Comparison of ENCODE assay signal across 8 cellular contexts in genomic region chr5:39376293-39376714, GRCh38. TPM values are rescaled to one million over a fixed set of nuclear protein-coding genes. Genes with fewer than 3 reads are reported as not detected.
A peak's percentile ranks its signal among the peaks of the same experiment; 100 is the strongest.
DNase-seq lines count a peak whose midpoint lies in the region; ATAC-seq and TF ChIP-seq lines count a peak whose summit lies in the region.

No MANE protein-coding gene starts in this region.

- no peak overlapping the region for H2AK5ac ChIP-seq in trophoblast cell (ENCODE audit: low read length)

- H2AFZ ChIP-seq in trophoblast cell (ENCODE audit: insufficient read depth, low read length, poor library complexity) = no peak overlapping the region

- H4K12ac ChIP-seq in trophoblast cell (ENCODE audit: low read depth, low read length) = no peak overlapping the region

- peaks cover 45% of the 10 kb centered on the region for H3K27me3 Mint-ChIP-seq in CD4-positive, CD25-positive, alpha-beta regulatory T cell
- peaks cover 3% of the 10 kb centered on the region for H3K27me3 Mint-ChIP-seq in activated CD8-positive, alpha-beta T cell treated with anti-CD3 and anti-CD28 coated beads for 36 hours

- no peaks in the 10 kb centered on the region for H3K4me1 ChIP-seq in CD4-positive, CD25-positive, alpha-beta regulatory T cell (ENCODE audit: control insufficient read depth, insufficient read depth, low read length, poor library complexity, severe bottlenecking)
- H3K4me1 ChIP-seq in gastroesophageal sphincter (peaks cover 0 to 11% (median 0%) of the 10 kb centered on the region in 3 donors), trophoblast cell (ENCODE audit: control insufficient read depth in 1 of 2, insufficient read depth in 2 of 2, low read length in 2 of 2) (no peaks in the 10 kb centered on the region)

- no peak overlapping the region for H2BK120ac ChIP-seq in trophoblast cell (ENCODE audit: insufficient read depth, low read length, poor library complexity)

- no peaks in the 10 kb centered on the region for H3K36me3 Mint-ChIP-seq in CD4-positive, CD25-positive, alpha-beta regulatory T cell
- H3K36me3 Mint-ChIP-seq in activated CD8-positive, alpha-beta T cell treated with anti-CD3 and anti-CD28 coated beads for 36 hours (ENCODE audit: low read depth) = no peaks in the 10 kb centered on the region

- H3K27ac ChIP-seq in CD4-positive, CD25-positive, alpha-beta regulatory T cell (ENCODE audit: insufficient read depth, low read length, poor library complexity, severe bottlenecking) = no peak overlapping the region
- H3K27ac ChIP-seq in gastroesophageal sphincter (peak overlapping the region in 1 of 4 donors; percentile 10), trophoblast cell (ENCODE audit: low read depth, low read length) (no peak overlapping the region)

- H3K9me3 Mint-ChIP-seq in CD4-positive, CD25-positive, alpha-beta regulatory T cell = peaks cover 0 to 2% (median 0%) of the 10 kb centered on the region in 7 donors
- H3K9me3 Mint-ChIP-seq in activated CD8-positive, alpha-beta T cell treated with anti-CD3 and anti-CD28 coated beads for 36 hours = no peaks in the 10 kb centered on the region

- no peaks in the 10 kb centered on the region for H3K36me3 ChIP-seq in CD4-positive, CD25-positive, alpha-beta regulatory T cell (ENCODE audit: control insufficient read depth, insufficient read depth, low read length)
- H3K36me3 ChIP-seq in gastroesophageal sphincter (peaks cover 0 to 81% of the 10 kb centered on the region in 2 donors), trophoblast cell (ENCODE audit: control insufficient read depth in 1 of 2, insufficient read depth in 2 of 2, low read length in 2 of 2) (peaks cover 2 to 14% of the 10 kb centered on the region in 2 experiments)

- H3K4me2 ChIP-seq in trophoblast cell (ENCODE audit: low read length) = no peak overlapping the region

- 54 to 56% methylated on average over 1 to 3 of the region's 3 CpGs for WGBS in gastroesophageal sphincter (ENCODE audit: low coverage in 1 of 2), 2 donors
- no CpG with 5 or more reads among the region's 3 CpGs for WGBS in trophoblast cell (ENCODE audit: extremely low coverage, insufficient coverage, insufficient read length)

- no peak for TF ChIP-seq POLR2A in gastroesophageal sphincter (IDR thresholded peaks at IDR 0.05)

- H2BK5ac ChIP-seq in trophoblast cell (ENCODE audit: low read depth, low read length, poor library complexity) = no peak overlapping the region

- no peaks in the 10 kb centered on the region for H3K9me3 ChIP-seq in CD4-positive, CD25-positive, alpha-beta regulatory T cell (ENCODE audit: control insufficient read depth in 2 of 2, low read length in 2 of 2)
- H3K9me3 ChIP-seq in gastroesophageal sphincter (no peaks in the 10 kb centered on the region), trophoblast cell (ENCODE audit: insufficient read depth, low read depth, low read length) (peaks cover 2% of the 10 kb centered on the region)

- POLR2A ChIA-PET in activated CD8-positive, alpha-beta T cell treated with anti-CD3 and anti-CD28 coated beads for 36 hours (lab: Charles Lee) = no interaction called here

- no peak overlapping the region for H4K91ac ChIP-seq in trophoblast cell (ENCODE audit: low read depth, low read length)

- intact Hi-C loops in activated CD8-positive, alpha-beta T cell treated with anti-CD3 and anti-CD28 coated beads for 36 hours (cut with micrococcal nuclease) = loop anchor here (2.0 kb wide), 1 partner anchor 170 kb away; no protein-coding TSS in a partner anchor

- H3K4ac ChIP-seq in trophoblast cell (ENCODE audit: low read depth, low read length) = no peak overlapping the region

- peak in 2 of 3 donors; percentile 15 to 62 for DNase-seq in CD4-positive, CD25-positive, alpha-beta regulatory T cell
- DNase-seq in NCI-H526 (lab: John Stamatoyannopoulos, UW) = peak; percentile 28 to 88
- DNase-seq in activated CD8-positive, alpha-beta T cell treated with anti-CD3 and anti-CD28 coated beads for 36 hours = peak; percentile 64
- peak; percentile 50 to 88 for DNase-seq in trophoblast cell
- no peak for DNase-seq in DMS79 (lab: John Stamatoyannopoulos, UW)

- no peak overlapping the region for H3K4me3 ChIP-seq in CD4-positive, CD25-positive, alpha-beta regulatory T cell (ENCODE audit: low read depth, low read length)
- H3K4me3 ChIP-seq in gastroesophageal sphincter = no peak overlapping the region
- no peak overlapping the region for H3K4me3 ChIP-seq in trophoblast cell (ENCODE audit: low read depth, low read length)

- TF ChIP-seq EP300 in gastroesophageal sphincter (IDR thresholded peaks at IDR 0.05) = no peak

- no peak overlapping the region for H4K8ac ChIP-seq in trophoblast cell (ENCODE audit: low read depth, low read length)

- H3K9ac ChIP-seq in trophoblast cell (ENCODE audit: low read length) = no peak overlapping the region

- H3K14ac ChIP-seq in trophoblast cell (ENCODE audit: low read length) = no peak overlapping the region

- no peaks in the 10 kb centered on the region for H3K79me1 ChIP-seq in trophoblast cell (ENCODE audit: low read length)

- peaks cover 10% of the 10 kb centered on the region for H3K27me3 ChIP-seq in CD4-positive, CD25-positive, alpha-beta regulatory T cell (ENCODE audit: control insufficient read depth, insufficient read depth, low read length)
- H3K27me3 ChIP-seq in gastroesophageal sphincter (no peaks in the 10 kb centered on the region), trophoblast cell (ENCODE audit: insufficient read depth, low read length) (no peaks in the 10 kb centered on the region)

- peaks cover 0 to 4% (median 0%) of the 10 kb centered on the region in 4 donors for H3K4me1 Mint-ChIP-seq in CD4-positive, CD25-positive, alpha-beta regulatory T cell
- no peaks in the 10 kb centered on the region for H3K4me1 Mint-ChIP-seq in activated CD8-positive, alpha-beta T cell treated with anti-CD3 and anti-CD28 coated beads for 36 hours (ENCODE audit: low read depth)

- TF ChIP-seq CTCF in activated CD8-positive, alpha-beta T cell treated with anti-CD3 and anti-CD28 coated beads for 36 hours (IDR thresholded peaks at IDR 0.05) = peak; percentile 74
- peak; percentile 66 to 80 (median 67) for TF ChIP-seq CTCF in gastroesophageal sphincter (IDR thresholded peaks at IDR 0.05)

- CTCF ChIA-PET in activated CD8-positive, alpha-beta T cell treated with anti-CD3 and anti-CD28 coated beads for 36 hours (lab: Charles Lee) = interaction anchor here (0.5 to 3.8 kb wide), 55 partner anchors 9 to 994 kb away, joined by 3 to 71 read pairs (median 5); partner anchors contain the start of genes C9 and DAB2

- no peak overlapping the region for H3K27ac Mint-ChIP-seq in CD4-positive, CD25-positive, alpha-beta regulatory T cell
- no peak overlapping the region for H3K27ac Mint-ChIP-seq in activated CD8-positive, alpha-beta T cell treated with anti-CD3 and anti-CD28 coated beads for 36 hours

- ATAC-seq in CD4-positive, CD25-positive, alpha-beta regulatory T cell (ENCODE audit: low read depth in 2 of 2) = peak in 1 of 2 donors; percentile 40
- peak; percentile 79 for ATAC-seq in GM19023 (IDR thresholded peaks at IDR 0.05; ENCODE audit: unreplicated experiment)
- ATAC-seq in HG03354 (IDR thresholded peaks at IDR 0.05; ENCODE audit: poor library complexity, severe bottlenecking, unreplicated experiment) = peak; percentile 80
- ATAC-seq in activated CD8-positive, alpha-beta T cell treated with anti-CD3 and anti-CD28 coated beads for 36 hours = peak; percentile 72
- ATAC-seq in gastroesophageal sphincter = peak; percentile 51

- no peak overlapping the region for H3K23ac ChIP-seq in trophoblast cell (ENCODE audit: low read length)

- H3K4me3 Mint-ChIP-seq in CD4-positive, CD25-positive, alpha-beta regulatory T cell = no peak overlapping the region
- H3K4me3 Mint-ChIP-seq in activated CD8-positive, alpha-beta T cell treated with anti-CD3 and anti-CD28 coated beads for 36 hours = no peak overlapping the region

- H2BK12ac ChIP-seq in trophoblast cell (ENCODE audit: low read length) = no peak overlapping the region

- H3K79me2 ChIP-seq in trophoblast cell (ENCODE audit: control insufficient read depth, insufficient read depth, low read length, poor library complexity) = no peaks in the 10 kb centered on the region

- H3K18ac ChIP-seq in trophoblast cell (ENCODE audit: low read length) = no peak overlapping the region

RNA-seq across cellular contexts. Expression of gene C9, which starts 12.0 kb away (rescaled TPM):
- not detected for total RNA-seq in CD4-positive, CD25-positive, alpha-beta regulatory T cell
- not detected for polyA plus RNA-seq in CD4-positive, CD25-positive, alpha-beta regulatory T cell
- not detected for total RNA-seq in activated CD8-positive, alpha-beta T cell treated with anti-CD3 and anti-CD28 coated beads for 36 hours
- not detected for total RNA-seq in gastroesophageal sphincter
- 0.22 and 0.40 TPM in 2 replicates for polyA plus RNA-seq in trophoblast cell (2013)

RNA-seq across cellular contexts. Expression of gene DAB2, which starts 48.5 kb away (rescaled TPM):
- total RNA-seq in CD4-positive, CD25-positive, alpha-beta regulatory T cell = 4.2 TPM
- not detected for polyA plus RNA-seq in CD4-positive, CD25-positive, alpha-beta regulatory T cell
- under 1 TPM in 1 of 2 experiments, not detected in 1; 0.16 TPM for total RNA-seq in activated CD8-positive, alpha-beta T cell treated with anti-CD3 and anti-CD28 coated beads for 36 hours
- 100 to 1,000 TPM in 1 of 4 donors, 10 to 100 TPM in 3; 30.8 to 121 (median 47.4) TPM for total RNA-seq in gastroesophageal sphincter
- 100 TPM in 2 replicates for polyA plus RNA-seq in trophoblast cell (2013)
